ENCODE assay signal across 1 cellular context in genomic region chr6:138105446-138105845, GRCh38.
TF ChIP-seq lines count a peak whose summit lies in the region.

No MANE protein-coding gene starts in this region.

TF ChIP-seq in HepG2, 621 proteins besides CTCF, POLR2A, EP300 and RAD21 (continued from another document and continues in another):
- TF ChIP-seq RERE (CRISPR knock-in tag; IDR thresholded peaks at IDR 0.05; ENCODE audit: low read depth) (no peak), ZNF296 (CRISPR knock-in tag; conservative IDR thresholded peaks at IDR 0.05) (no peak), RORA (CRISPR knock-in tag; IDR thresholded peaks at IDR 0.05) (no peak), ZNF318 (CRISPR knock-in tag; IDR thresholded peaks at IDR 0.05) (no peak), SOX6 (IDR thresholded peaks at IDR 0.05) (no peak), SOX6 (CRISPR knock-in tag; IDR thresholded peaks at IDR 0.05) (no peak; the same call in 1 of the 2 replicates), ZNF607 (CRISPR knock-in tag; IDR thresholded peaks at IDR 0.05; ENCODE audit: borderline replicate concordance) (no peak), ZBTB33 (CRISPR knock-in tag; IDR thresholded peaks at IDR 0.05) (no peak), SNAPC5 (CRISPR knock-in tag; IDR thresholded peaks at IDR 0.05; ENCODE audit: borderline replicate concordance) (no peak), ZNF788 (CRISPR knock-in tag; IDR thresholded peaks at IDR 0.05; ENCODE audit: borderline replicate concordance) (no peak), NR1H2 (CRISPR knock-in tag; IDR thresholded peaks at IDR 0.05; ENCODE audit: borderline replicate concordance, low read depth) (no peak), ZNF512B (CRISPR knock-in tag; IDR thresholded peaks at IDR 0.05; ENCODE audit: borderline replicate concordance) (no peak), NFKBIZ (CRISPR knock-in tag; IDR thresholded peaks at IDR 0.05) (no peak), ZNF770 (CRISPR knock-in tag; IDR thresholded peaks at IDR 0.05) (no peak), NRL (CRISPR knock-in tag; IDR thresholded peaks at IDR 0.05; ENCODE audit: borderline replicate concordance) (no peak), BRD4 (CRISPR knock-in tag; IDR thresholded peaks at IDR 0.05) (no peak), ZNF598 (CRISPR knock-in tag; IDR thresholded peaks at IDR 0.05; ENCODE audit: borderline replicate concordance) (no peak), AHDC1 (CRISPR knock-in tag; IDR thresholded peaks at IDR 0.05; ENCODE audit: borderline replicate concordance) (0 out of 2 replicates have a peak, but pooled peaks have one; percentile 2)
